16 cellular contexts compared by ENCODE assay signal in the genomic region with DNA sequence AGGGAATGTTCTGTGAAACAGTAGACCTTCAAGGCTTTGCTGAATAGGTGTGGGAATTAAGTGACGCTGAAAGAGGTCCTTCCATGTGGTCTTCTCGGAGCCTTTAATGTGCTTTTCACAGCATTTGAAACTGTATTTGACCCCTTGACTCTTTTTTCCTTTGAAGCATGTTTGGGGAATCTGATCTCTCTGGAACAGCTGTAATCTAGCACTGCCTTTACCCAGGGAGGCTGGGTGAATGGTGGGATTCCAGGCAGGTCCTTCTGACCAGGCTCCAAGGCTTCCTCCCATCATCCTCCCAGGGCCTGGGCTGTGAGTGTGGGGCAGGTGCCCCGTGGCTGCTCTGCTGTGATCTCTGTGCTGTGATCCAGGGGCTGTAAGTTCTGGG. TPM values are rescaled to one million over a fixed set of nuclear protein-coding genes. Genes with fewer than 3 reads are reported as not detected.
A peak's percentile ranks its signal among the peaks of the same experiment; 100 is the strongest.
DNase-seq lines count a peak whose midpoint lies in the region; ATAC-seq lines count a peak whose summit lies in the region.
"Had no signal": no experiment of that assay in that cellular context is flagged by ENCODE, and none has a peak within 500 bp of the region (broad histone marks: within the 10 kb centered on the region; RNA-seq: fewer than 3 reads in every experiment).

No MANE protein-coding gene starts in this region.

- CTCF ChIA-PET in CD8-positive, alpha-beta memory T cell (lab: Charles Lee) = interaction anchor here (1.0 to 16.2 kb wide), 8 partner anchors 8 to 127 kb away, joined by 3 to 301 read pairs (median 8); no protein-coding TSS in a partner anchor

- peaks cover 79 to 93% (median 81%) of the 10 kb centered on the region in 3 donors for H3K4me1 Mint-ChIP-seq in CD8-positive, alpha-beta memory T cell
- peaks cover 67% of the 10 kb centered on the region for H3K4me1 Mint-ChIP-seq in activated T-helper 2 cell treated with anti-CD3 and anti-CD28 coated beads, Interferon-gamma antibody, Interleukin-2, Interleukin-4, amounts not matched to agents 10 μg/mL and 5 μg/mL and 100 μg/mL, durations not matched to agents 14 hours and 24 hours and 36 hours (ENCODE audit: low read depth)
- H3K4me1 Mint-ChIP-seq in naive B cell = peaks cover 43 to 56% (median 47%) of the 10 kb centered on the region in 3 donors

- H3K9me3 ChIP-seq in BLaER1 = no peaks in the 10 kb centered on the region
- no peaks in the 10 kb centered on the region for H3K9me3 ChIP-seq in CD8-positive, alpha-beta memory T cell (ENCODE audit: low read length)
- H3K9me3 ChIP-seq: left lung, testis had no signal

- no peaks in the 10 kb centered on the region for H4K20me1 ChIP-seq in BLaER1

- H3K36me3 ChIP-seq in BLaER1 = peaks cover 14% of the 10 kb centered on the region
- peaks cover 15% of the 10 kb centered on the region for H3K36me3 ChIP-seq in CD8-positive, alpha-beta memory T cell (ENCODE audit: insufficient read depth, low read length)
- H3K36me3 ChIP-seq: left lung had no signal

- peaks cover 100% of the 10 kb centered on the region for H3K4me1 ChIP-seq in BLaER1
- peaks cover 81% of the 10 kb centered on the region for H3K4me1 ChIP-seq in CD8-positive, alpha-beta memory T cell (ENCODE audit: insufficient read depth, low read length)
- H3K4me1 ChIP-seq: testis had no signal

- H3K27me3 ChIP-seq in BLaER1 = no peaks in the 10 kb centered on the region
- no peaks in the 10 kb centered on the region for H3K27me3 ChIP-seq in CD8-positive, alpha-beta memory T cell (ENCODE audit: insufficient read depth, low read length, poor library complexity, severe bottlenecking)
- H3K27me3 ChIP-seq: left lung, testis had no signal

- peak overlapping the region; percentile 61 for H3K4me3 ChIP-seq in BLaER1
- peak overlapping the region; percentile 91 for H3K4me3 ChIP-seq in CD8-positive, alpha-beta memory T cell (ENCODE audit: low read length)
- H3K4me3 ChIP-seq: left lung, testis had no signal

- no peak for ATAC-seq in naive B cell (ENCODE audit: low read depth in 2 of 2)
- no peak for ATAC-seq in HG02588 (IDR thresholded peaks at IDR 0.05; ENCODE audit: unreplicated experiment)
- ATAC-seq in GM18517 (IDR thresholded peaks at IDR 0.05; ENCODE audit: unreplicated experiment) = no peak
- ATAC-seq: left lung had no signal

- H3K27ac ChIP-seq in BLaER1 = peak overlapping the region; percentile 99
- peak overlapping the region; percentile 41 for H3K27ac ChIP-seq in CD8-positive, alpha-beta memory T cell (ENCODE audit: low read depth, low read length)
- H3K27ac ChIP-seq: left lung, testis had no signal

- H3K4me3 Mint-ChIP-seq in CD8-positive, alpha-beta memory T cell = peak overlapping the region; percentile 89 to 99 (median 93)
- H3K4me3 Mint-ChIP-seq in activated T-helper 2 cell treated with anti-CD3 and anti-CD28 coated beads, Interferon-gamma antibody, Interleukin-2, Interleukin-4, amounts not matched to agents 10 μg/mL and 5 μg/mL and 100 μg/mL, durations not matched to agents 14 hours and 24 hours and 36 hours (ENCODE audit: low read depth) = peak overlapping the region; percentile 97
- H3K4me3 Mint-ChIP-seq in naive B cell = peak overlapping the region in 5 of 8 donors; percentile 12 to 84 (median 59)

- no peaks in the 10 kb centered on the region for H3K9me3 Mint-ChIP-seq in CD8-positive, alpha-beta memory T cell
- H3K9me3 Mint-ChIP-seq in activated T-helper 2 cell treated with anti-CD3 and anti-CD28 coated beads, Interferon-gamma antibody, Interleukin-2, Interleukin-4, amounts not matched to agents 10 μg/mL and 5 μg/mL and 100 μg/mL, durations not matched to agents 14 hours and 24 hours and 36 hours = no peaks in the 10 kb centered on the region
- no peaks in the 10 kb centered on the region for H3K9me3 Mint-ChIP-seq in naive B cell

- intact Hi-C loops in activated T-helper 2 cell treated with anti-CD3 and anti-CD28 coated beads, Interferon-gamma antibody, Interleukin-2, Interleukin-4, amounts not matched to agents 10 μg/mL and 5 μg/mL and 100 μg/mL, durations not matched to agents 14 hours and 24 hours and 36 hours (cut with micrococcal nuclease) = loop anchor here (10.0 kb wide), 1 partner anchor 737 kb away; no protein-coding TSS in a partner anchor

- H3K27me3 Mint-ChIP-seq in CD8-positive, alpha-beta memory T cell = peaks cover 0 to 4% of the 10 kb centered on the region in 2 donors
- no peaks in the 10 kb centered on the region for H3K27me3 Mint-ChIP-seq in activated T-helper 2 cell treated with anti-CD3 and anti-CD28 coated beads, Interferon-gamma antibody, Interleukin-2, Interleukin-4, amounts not matched to agents 10 μg/mL and 5 μg/mL and 100 μg/mL, durations not matched to agents 14 hours and 24 hours and 36 hours (ENCODE audit: low read depth)
- no peaks in the 10 kb centered on the region for H3K27me3 Mint-ChIP-seq in naive B cell

- peak overlapping the region; percentile 86 to 100 (median 98) for H3K27ac Mint-ChIP-seq in CD8-positive, alpha-beta memory T cell
- peak overlapping the region; percentile 91 for H3K27ac Mint-ChIP-seq in activated T-helper 2 cell treated with anti-CD3 and anti-CD28 coated beads, Interferon-gamma antibody, Interleukin-2, Interleukin-4, amounts not matched to agents 10 μg/mL and 5 μg/mL and 100 μg/mL, durations not matched to agents 14 hours and 24 hours and 36 hours
- peak overlapping the region in 3 of 6 donors; percentile 68 to 83 (median 77) for H3K27ac Mint-ChIP-seq in naive B cell

- POLR2A ChIA-PET in CD8-positive, alpha-beta memory T cell (lab: Charles Lee) = interaction anchor here (1.7 to 1.8 kb wide), 2 partner anchors 13 to 23 kb away, joined by 7 to 11 read pairs; no protein-coding TSS in a partner anchor

- peak overlapping the region; percentile 93 for H3K9ac ChIP-seq in BLaER1

- H3K4me2 ChIP-seq in BLaER1 = peak overlapping the region; percentile 98

- in situ Hi-C loops in ACHN (cut with HindIII; ENCODE audit: low pct_ligation_motif_present, low pct_unique_long_range_greater_than_20kb, low sequenced_read_pairs) = no loop called here

- peak in 1 of 5 donors; percentile 32 for DNase-seq in CD8-positive, alpha-beta memory T cell
- no peak for DNase-seq in activated T-helper 2 cell treated with anti-CD3 and anti-CD28 coated beads, Interferon-gamma antibody, Interleukin-2, Interleukin-4, amounts not matched to agents 10 μg/mL and 5 μg/mL and 100 μg/mL, durations not matched to agents 14 hours and 24 hours and 36 hours (ENCODE audit: low spot score)
- no peak for DNase-seq in naive B cell
- DNase-seq in 8988T = no peak
- no peak for DNase-seq in ACHN
- DNase-seq: activated CD4-positive, alpha-beta T cell treated with anti-CD3 and anti-CD28 coated beads, Interleukin-2, amount 50 U/mL, for 1 hour; activated gamma-delta T cell; DMS79 treated with DMSO at 0.1 percent for 48 hours; NCI-H1105; NK-92 treated with Interleukin-12 subunit alpha and Interleukin-12 subunit beta, amount 100 ng/mL, for 24 hours; testis had no signal

- H3K36me3 Mint-ChIP-seq in CD8-positive, alpha-beta memory T cell = peaks cover 23 to 79% (median 24%) of the 10 kb centered on the region in 3 donors
- peaks cover 78% of the 10 kb centered on the region for H3K36me3 Mint-ChIP-seq in activated T-helper 2 cell treated with anti-CD3 and anti-CD28 coated beads, Interferon-gamma antibody, Interleukin-2, Interleukin-4, amounts not matched to agents 10 μg/mL and 5 μg/mL and 100 μg/mL, durations not matched to agents 14 hours and 24 hours and 36 hours (ENCODE audit: low read depth)
- no peaks in the 10 kb centered on the region for H3K36me3 Mint-ChIP-seq in naive B cell

RNA-seq across cellular contexts. Expression of a gene that starts 4.2 kb away (rescaled TPM):
- 100 to 1,000 TPM; 180 to 197 TPM for total RNA-seq in CD8-positive, alpha-beta memory T cell
- 184 TPM for polyA plus RNA-seq in CD8-positive, alpha-beta memory T cell
- total RNA-seq in activated T-helper 2 cell treated with anti-CD3 and anti-CD28 coated beads, Interferon-gamma antibody, Interleukin-2, Interleukin-4, amounts not matched to agents 10 μg/mL and 5 μg/mL and 100 μg/mL, durations not matched to agents 14 hours and 24 hours and 36 hours = 231 and 234 TPM in 2 replicates
- polyA plus RNA-seq in naive B cell (ENCODE audit: low read depth in 6 of 6) = 1 to 10 TPM; 1.6 to 3.6 (median 2.6) TPM
- total RNA-seq: bronchial epithelial cell had no signal

RNA-seq across cellular contexts. Expression of a gene that starts 48.1 kb away (rescaled TPM):
- total RNA-seq in CD8-positive, alpha-beta memory T cell = 1 to 10 TPM; 4.6 to 6.5 TPM
- not detected for polyA plus RNA-seq in CD8-positive, alpha-beta memory T cell
- 17.2 and 21.8 TPM in 2 replicates for total RNA-seq in activated T-helper 2 cell treated with anti-CD3 and anti-CD28 coated beads, Interferon-gamma antibody, Interleukin-2, Interleukin-4, amounts not matched to agents 10 μg/mL and 5 μg/mL and 100 μg/mL, durations not matched to agents 14 hours and 24 hours and 36 hours
- polyA plus RNA-seq in naive B cell (ENCODE audit: low read depth in 6 of 6) = 1 to 10 TPM in 2 of 6 donors, under 1 TPM in 1, not detected in 3; 0.60 to 2.5 (median 1.3) TPM

RNA-seq across cellular contexts. Expression of a gene that starts 53.8 kb away (rescaled TPM):
- 10 to 100 TPM; 76.6 to 80.6 TPM for total RNA-seq in CD8-positive, alpha-beta memory T cell
- 16.5 TPM for polyA plus RNA-seq in CD8-positive, alpha-beta memory T cell
- total RNA-seq in activated T-helper 2 cell treated with anti-CD3 and anti-CD28 coated beads, Interferon-gamma antibody, Interleukin-2, Interleukin-4, amounts not matched to agents 10 μg/mL and 5 μg/mL and 100 μg/mL, durations not matched to agents 14 hours and 24 hours and 36 hours = 142 and 147 TPM in 2 replicates
- polyA plus RNA-seq in naive B cell (ENCODE audit: low read depth in 6 of 6) = 10 to 100 TPM in 4 of 6 donors, 1 to 10 TPM in 2; 8.7 to 13.9 (median 10.8) TPM
